In the genomic region with DNA sequence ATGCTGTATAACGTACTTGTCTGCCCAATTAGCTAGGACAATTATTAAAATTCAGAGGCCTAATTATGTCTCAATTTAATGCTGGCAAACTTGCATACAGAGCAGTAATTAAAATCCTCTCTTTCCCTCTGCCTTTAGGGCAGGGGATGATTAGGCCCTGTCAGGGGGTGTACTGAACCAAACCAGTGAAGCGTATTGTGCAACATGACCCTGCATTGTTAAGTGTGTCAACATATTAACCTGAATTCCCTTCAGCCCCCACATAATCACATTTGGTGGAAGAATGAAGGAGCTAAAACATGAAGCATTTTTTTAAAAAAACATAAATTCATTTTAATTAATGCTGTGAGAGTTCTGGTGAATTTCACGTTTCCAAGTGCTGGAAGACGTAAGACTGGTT, we compare ENCODE assay signal across 17 cellular contexts.
A peak's percentile ranks its signal among the peaks of the same experiment; 100 is the strongest.
DNase-seq lines count a peak whose midpoint lies in the region; ATAC-seq, FAIRE-seq and TF ChIP-seq lines count a peak whose summit lies in the region.
"Had no signal": no experiment of that assay in that cellular context is flagged by ENCODE, and none has a peak within 500 bp of the region (broad histone marks: within the 10 kb centered on the region; RNA-seq: fewer than 3 reads in every experiment).

No MANE protein-coding gene starts in this region.

- no peak for ATAC-seq in HG02763 (IDR thresholded peaks at IDR 0.05; ENCODE audit: unreplicated experiment)

- no peak for TF ChIP-seq POLR2A in H54 (IDR thresholded peaks at IDR 0.05; ENCODE audit: low read depth, low read length)

- DNase-seq in NCI-H1417 (lab: John Stamatoyannopoulos, UW) (peak in 2 of 3 experiments; percentile 61 to 87), NCI-H1417 treated with DMSO at 0.1 percent for 48 hours (lab: John Stamatoyannopoulos, UW) (no peak), NCI-H1436 (lab: John Stamatoyannopoulos, UW) (peak; percentile 65), NCI-H226 (peak; percentile 10), renal cortical epithelial cell (ENCODE audit: low read depth) (peak; percentile 57), H54 (ENCODE audit: insufficient read length, low spot score) (no peak)
- no peak for DNase-seq in activated T-cell treated with anti-CD3 and anti-CD28 coated beads, Interleukin-2, amount 50 U/mL, for 1 hour
- DNase-seq: DMS 273 treated with DMSO at 0.1 percent for 48 hours, DND-41, H9, Karpas-422, MG63, NCI-H1092, NCI-H2081 treated with DMSO at 0.1 percent for 48 hours, NCI-H526, SHP77 had no signal

- FAIRE-seq in H54 (lab: Jason Lieb, UNC), result no peak

Comparison
In these comparisons a context has a peak if more than half of its experiments do, and no peak if none do; other contexts are left out.
1. DNase-seq: peak in NCI-H1417 (2 of 3), NCI-H1436 (single experiment), NCI-H226 (single experiment) and renal cortical epithelial cell (single experiment); none in NCI-H1417 treated with DMSO at 0.1 percent for 48 hours (single experiment), activated T-cell treated with anti-CD3 and anti-CD28 coated beads, Interleukin-2, amount 50 U/mL, for 1 hour (single experiment) and H54 (single experiment).